In genomic region chr15:67130166-67130565, GRCh38 we compare ENCODE assay signal across 17 cellular contexts.
DNase-seq lines count a peak whose midpoint lies in the region; ATAC-seq and TF ChIP-seq lines count a peak whose summit lies in the region.
"Had no signal": no experiment of that assay in that cellular context is flagged by ENCODE, and none has a peak within 500 bp of the region (broad histone marks: within the 10 kb centered on the region; RNA-seq: fewer than 3 reads in every experiment).

No MANE protein-coding gene starts in this region.

- intact Hi-C loops in psoas muscle (cut with DNase I): no loop called here
- intact Hi-C loops in posterior cingulate gyrus (cut with DNase I): no loop called here

- peaks cover 62% of the 10 kb centered on the region for H3F3A ChIP-seq in GM23248 (ENCODE audit: insufficient read depth)

- H3K27me3 ChIP-seq in AG04450 (ENCODE audit: control insufficient read depth, insufficient read depth, low read length) (no peaks in the 10 kb centered on the region), GM23248 (replicated peaks; ENCODE audit: insufficient read depth) (no peaks in the 10 kb centered on the region), psoas muscle (ENCODE audit: insufficient read depth in 3 of 3, low read length in 2 of 3) (no peaks in the 10 kb centered on the region), tibial nerve (no peaks in the 10 kb centered on the region)
- H3K27me3 ChIP-seq in effector memory CD4-positive, alpha-beta T cell (replicated peaks; ENCODE audit: control insufficient read depth, insufficient read depth, low read length, poor library complexity, severe bottlenecking): no peaks in the 10 kb centered on the region
- H3K27me3 ChIP-seq: adrenal gland had no signal

- H3K4me3 ChIP-seq in AG04450 (ENCODE audit: low read depth, low read length): no peak overlapping the region
- no peak overlapping the region for H3K4me3 ChIP-seq in GM23248
- no peak overlapping the region for H3K4me3 ChIP-seq in effector memory CD4-positive, alpha-beta T cell (ENCODE audit: insufficient read depth, low read depth, low read length, poor library complexity, severe bottlenecking)
- no peak overlapping the region for H3K4me3 ChIP-seq in psoas muscle
- no peak overlapping the region for H3K4me3 ChIP-seq in tibial nerve
- H3K4me3 ChIP-seq: adrenal gland had no signal

- in situ Hi-C loops in GM23248 (cut with MboI): no loop called here

- TF ChIP-seq POLR2A in tibial nerve (IDR thresholded peaks at IDR 0.05): no peak

- H2AFZ ChIP-seq in GM23248: no peak overlapping the region

- WGBS in GM23248 (ENCODE audit: low coverage in 1 of 2, low lambda C conversion rate in 2 of 2, missing lambda C conversion rate in 2 of 2), 2 experiments: 90 to 96% methylated on average over 11 to 12 of the region's 12 CpGs
- 88 to 93% (median 92%) methylated on average over 12 of the region's 12 CpGs for WGBS in psoas muscle, 3 donors
- WGBS in tibial nerve, 2 donors: 90 to 97% methylated on average over 11 to 12 of the region's 12 CpGs

- no peak for ATAC-seq in psoas muscle

- DNase-seq in AG04450 (ENCODE audit: low read depth, low spot score) (no peak), GM23248 (no peak), psoas muscle (no peak), tibial nerve (ENCODE audit: low spot score in 2 of 2) (no peak), posterior cingulate gyrus (no peak), NCI-H1694 treated with DMSO at 0.1 percent for 48 hours (lab: John Stamatoyannopoulos, UW) (no peak), HuH-7 (ENCODE audit: low spot score) (no peak)
- DNase-seq in effector memory CD4-positive, alpha-beta T cell: no peak
- DNase-seq: adrenal gland; central memory CD4-positive, alpha-beta T cell; effector CD4-positive, alpha-beta T cell; GOT3; Karpas-422; kidney; midbrain; NCI-H1105; SK-N-SH had no signal

- H4K20me1 ChIP-seq in GM23248 (ENCODE audit: insufficient read depth): no peaks in the 10 kb centered on the region

- peak overlapping the region; percentile 39 for H3K27ac ChIP-seq in AG04450 (ENCODE audit: low read depth, low read length)
- H3K27ac ChIP-seq in GM23248: peak overlapping the region; percentile 71; the same call in 1 of the 2 replicates
- peak overlapping the region; percentile 2 for H3K27ac ChIP-seq in effector memory CD4-positive, alpha-beta T cell (ENCODE audit: insufficient read depth, low read length, poor library complexity, severe bottlenecking)
- H3K27ac ChIP-seq in psoas muscle: peak overlapping the region; percentile 97
- H3K27ac ChIP-seq in tibial nerve: no peak overlapping the region
- H3K27ac ChIP-seq: adrenal gland had no signal

- POLR2A ChIA-PET in AG04450 (lab: Yijun Ruan, JAX): interaction anchor here (0.6 kb wide), 1 partner anchor 10 kb away, joined by 3 read pairs; no protein-coding TSS in a partner anchor

- TF ChIP-seq CTCF in AG04450 (IDR thresholded peaks at IDR 0.05; ENCODE audit: low read depth, low read length): no peak
- TF ChIP-seq CTCF in psoas muscle (IDR thresholded peaks at IDR 0.05): no peak
- no peak for TF ChIP-seq CTCF in tibial nerve (IDR thresholded peaks at IDR 0.05)

- CTCF ChIA-PET in AG04450 (lab: Charles Lee): interaction anchor here (1.1 kb wide), 1 partner anchor 184 kb away, joined by 5 read pairs; no protein-coding TSS in a partner anchor

- H3K9me2 ChIP-seq in GM23248 (ENCODE audit: insufficient read depth): no peaks in the 10 kb centered on the region
- H3K9me2 ChIP-seq: SK-N-SH had no signal

- no peaks in the 10 kb centered on the region for H3K36me3 ChIP-seq in GM23248 (ENCODE audit: low read depth)
- H3K36me3 ChIP-seq in effector memory CD4-positive, alpha-beta T cell (ENCODE audit: control insufficient read depth, insufficient read depth, low read length): peaks cover 4% of the 10 kb centered on the region
- H3K36me3 ChIP-seq in psoas muscle (ENCODE audit: insufficient read depth in 1 of 2, low read depth in 1 of 2): no peaks in the 10 kb centered on the region
- no peaks in the 10 kb centered on the region for H3K36me3 ChIP-seq in tibial nerve
- H3K36me3 ChIP-seq: adrenal gland had no signal

- no peak for TF ChIP-seq EP300 in tibial nerve (IDR thresholded peaks at IDR 0.05)

- peak overlapping the region; percentile 59 for H3K9ac ChIP-seq in GM23248
- H3K9ac ChIP-seq: SK-N-SH had no signal

- H3K4me1 ChIP-seq in GM23248 (ENCODE audit: insufficient read depth) (peaks cover 73% of the 10 kb centered on the region), psoas muscle (peaks cover 97% of the 10 kb centered on the region), tibial nerve (peaks cover 0 to 85% (median 43%) of the 10 kb centered on the region in 4 donors)
- H3K4me1 ChIP-seq in effector memory CD4-positive, alpha-beta T cell (ENCODE audit: control insufficient read depth, insufficient read depth, low read length, poor library complexity, severe bottlenecking): peaks cover 45% of the 10 kb centered on the region

- H3K9me3 ChIP-seq in AG04450 (ENCODE audit: control insufficient read depth, insufficient read depth, low read length) (no peaks in the 10 kb centered on the region), GM23248 (ENCODE audit: low read depth) (no peaks in the 10 kb centered on the region), psoas muscle (no peaks in the 10 kb centered on the region), tibial nerve (no peaks in the 10 kb centered on the region)
- no peaks in the 10 kb centered on the region for H3K9me3 ChIP-seq in effector memory CD4-positive, alpha-beta T cell (ENCODE audit: control insufficient read depth, low read length)
- H3K9me3 ChIP-seq: adrenal gland, SK-N-SH had no signal

- peaks cover 87% of the 10 kb centered on the region for H3K79me2 ChIP-seq in GM23248 (ENCODE audit: insufficient read depth)

- no peak overlapping the region for H3K4me2 ChIP-seq in GM23248 (ENCODE audit: unreplicated experiment)
- H3K4me2 ChIP-seq: SK-N-SH had no signal

Comparison
In these comparisons a context has a peak if more than half of its experiments do, and no peak if none do; other contexts are left out.
1. H3K27ac ChIP-seq: peak in AG04450 (single experiment), GM23248 (single experiment), effector memory CD4-positive, alpha-beta T cell (single experiment) and psoas muscle (single experiment); none in tibial nerve (0 of 4).